1 cellular context compared by ENCODE assay signal in the genomic region with DNA sequence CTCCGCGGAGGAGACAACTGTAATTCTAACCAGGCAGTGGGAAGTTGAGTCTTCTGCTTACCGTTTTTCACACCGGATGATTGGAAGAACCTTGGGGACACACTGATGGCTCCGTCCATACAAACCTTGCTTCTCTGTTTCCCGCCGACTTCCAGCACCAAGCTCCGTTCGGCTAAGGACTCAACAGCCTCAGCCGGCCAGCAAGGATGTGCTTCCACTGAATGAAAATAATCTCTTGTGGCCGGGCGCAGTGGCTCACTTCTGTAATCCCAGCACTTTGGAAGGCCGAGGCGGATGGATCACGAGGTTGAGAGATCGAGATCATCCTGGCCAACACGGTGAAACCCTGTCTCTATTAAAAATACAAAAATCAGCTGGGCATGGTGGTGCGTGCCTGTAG.
TF ChIP-seq lines count a peak whose summit lies in the region.

No MANE protein-coding gene starts in this region.

TF ChIP-seq in IMR-90, 13 proteins besides CTCF, POLR2A, EP300 and RAD21:
- TF ChIP-seq SMC3 (IDR thresholded peaks at IDR 0.05; ENCODE audit: low read depth, low read length) (no peak), FOS (IDR thresholded peaks at IDR 0.05; ENCODE audit: low read depth, low read length) (no peak), CEBPB (IDR thresholded peaks at IDR 0.05; ENCODE audit: low read depth, low read length) (no peak), RCOR1 (IDR thresholded peaks at IDR 0.05; ENCODE audit: insufficient replicate concordance, low read length) (no peak), USF2 (IDR thresholded peaks at IDR 0.05; ENCODE audit: low read depth, low read length) (no peak), CHD1 (IDR thresholded peaks at IDR 0.05; ENCODE audit: low read depth, low read length) (no peak), RFX5 (IDR thresholded peaks at IDR 0.05; ENCODE audit: low read depth, low read length) (no peak), MAZ (IDR thresholded peaks at IDR 0.05; ENCODE audit: borderline replicate concordance, low read depth, low read length) (no peak), MXI1 (IDR thresholded peaks at IDR 0.05; ENCODE audit: borderline replicate concordance, low read depth, low read length) (no peak), BHLHE40 (IDR thresholded peaks at IDR 0.05; ENCODE audit: low read depth, low read length) (no peak), MAFK (IDR thresholded peaks at IDR 0.05; ENCODE audit: low read depth, low read length) (no peak), NFE2L2 (IDR thresholded peaks at IDR 0.05; ENCODE audit: low read depth, low read length) (no peak)
- TF ChIP-seq, protein P1, sequence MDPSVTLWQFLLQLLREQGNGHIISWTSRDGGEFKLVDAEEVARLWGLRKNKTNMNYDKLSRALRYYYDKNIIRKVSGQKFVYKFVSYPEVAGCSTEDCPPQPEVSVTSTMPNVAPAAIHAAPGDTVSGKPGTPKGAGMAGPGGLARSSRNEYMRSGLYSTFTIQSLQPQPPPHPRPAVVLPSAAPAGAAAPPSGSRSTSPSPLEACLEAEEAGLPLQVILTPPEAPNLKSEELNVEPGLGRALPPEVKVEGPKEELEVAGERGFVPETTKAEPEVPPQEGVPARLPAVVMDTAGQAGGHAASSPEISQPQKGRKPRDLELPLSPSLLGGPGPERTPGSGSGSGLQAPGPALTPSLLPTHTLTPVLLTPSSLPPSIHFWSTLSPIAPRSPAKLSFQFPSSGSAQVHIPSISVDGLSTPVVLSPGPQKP (IDR thresholded peaks at IDR 0.05; ENCODE audit: borderline replicate concordance, low read depth, low read length): no peak
